26 cellular contexts compared by ENCODE assay signal in genomic region chr6:157635388-157636244, GRCh38.
DNase-seq lines count a peak whose midpoint lies in the region; ATAC-seq and TF ChIP-seq lines count a peak whose summit lies in the region.
"Had no signal": no experiment of that assay in that cellular context is flagged by ENCODE, and none has a peak within 500 bp of the region (broad histone marks: within the 10 kb centered on the region; RNA-seq: fewer than 3 reads in every experiment).

No MANE protein-coding gene starts in this region.

- H3K4me3 Mint-ChIP-seq in H9 (no peak overlapping the region), WTC11 (no peak overlapping the region), Calu3 (ENCODE audit: low read depth, unreplicated experiment) (no peak overlapping the region)
- H3K4me3 Mint-ChIP-seq: activated B cell treated with CpG ODN at 0.5 μM for 24 hours; activated CD4-positive, alpha-beta memory T cell treated with anti-CD3 and anti-CD28 coated beads, Interleukin-2, amount 10 ng/mL, durations not matched to agents 7 days and 5 days; activated naive CD8-positive, alpha-beta T cell treated with anti-CD3 and anti-CD28 coated beads for 36 hours; mesothelial cell of epicardium; naive thymus-derived CD8-positive, alpha-beta T cell had no signal

- no peaks in the 10 kb centered on the region for H3K27me3 Mint-ChIP-seq in H9 (ENCODE audit: low read depth)
- no peaks in the 10 kb centered on the region for H3K27me3 Mint-ChIP-seq in WTC11 (ENCODE audit: low read depth)
- no peaks in the 10 kb centered on the region for H3K27me3 Mint-ChIP-seq in Calu3 (ENCODE audit: unreplicated experiment)
- H3K27me3 Mint-ChIP-seq: activated B cell treated with CpG ODN at 0.5 μM for 24 hours; activated CD4-positive, alpha-beta memory T cell treated with anti-CD3 and anti-CD28 coated beads, Interleukin-2, amount 10 ng/mL, durations not matched to agents 7 days and 5 days; activated naive CD8-positive, alpha-beta T cell treated with anti-CD3 and anti-CD28 coated beads for 36 hours had no signal

- no TSS peak for BruUV-seq in Calu3 (replicated peaks; lab: Mats Ljungman, UMichigan)

- H4K5ac ChIP-seq in H9 (ENCODE audit: insufficient read length, low read depth, low read length), result no peak overlapping the region

- H3K4me1 Mint-ChIP-seq in H9 (peaks cover 2 to 10% of the 10 kb centered on the region in 2 experiments), WTC11 (peaks cover 7% of the 10 kb centered on the region), Calu3 (ENCODE audit: low read depth, unreplicated experiment) (no peaks in the 10 kb centered on the region)
- H3K4me1 Mint-ChIP-seq: activated B cell treated with CpG ODN at 0.5 μM for 24 hours had no signal

- TF ChIP-seq EP300 in sigmoid colon (IDR thresholded peaks at IDR 0.05), result no peak

- no peak overlapping the region for H2BK120ac ChIP-seq in H9 (ENCODE audit: low read depth, low read length, poor library complexity, severe bottlenecking)

- H4K20me1 ChIP-seq in H9 (ENCODE audit: control insufficient read depth, insufficient read depth, insufficient read length), result no peaks in the 10 kb centered on the region

- no peak overlapping the region for H2BK15ac ChIP-seq in H9 (ENCODE audit: low read depth, low read length)

- H3K36me3 Mint-ChIP-seq in H9 (ENCODE audit: insufficient read depth in 1 of 3, low read depth in 3 of 3), result no peaks in the 10 kb centered on the region
- no peaks in the 10 kb centered on the region for H3K36me3 Mint-ChIP-seq in WTC11
- no peaks in the 10 kb centered on the region for H3K36me3 Mint-ChIP-seq in Calu3 (ENCODE audit: insufficient read depth, unreplicated experiment)
- H3K36me3 Mint-ChIP-seq: activated naive CD8-positive, alpha-beta T cell treated with anti-CD3 and anti-CD28 coated beads for 36 hours; mesothelial cell of epicardium; naive thymus-derived CD8-positive, alpha-beta T cell had no signal

- no peak overlapping the region for H2AK5ac ChIP-seq in H9 (ENCODE audit: insufficient read length, low read length)

- H3K27ac ChIP-seq in H9 (ENCODE audit: insufficient read length, low read depth, low read length) (no peak overlapping the region), sigmoid colon (no peak overlapping the region)
- H3K27ac ChIP-seq: heart left ventricle, upper lobe of right lung had no signal

- no peak overlapping the region for H3K18ac ChIP-seq in H9 (ENCODE audit: insufficient read length, low read depth, low read length)

- H2BK20ac ChIP-seq in H9 (ENCODE audit: low read depth, low read length, poor library complexity, severe bottlenecking), result no peak overlapping the region

- no peak overlapping the region for H3K56ac ChIP-seq in H9 (ENCODE audit: insufficient read length, low read depth, low read length)

- H4K8ac ChIP-seq in H9 (replicated peaks; ENCODE audit: insufficient read length, low read depth, low read length), result no peak overlapping the region

- ATAC-seq in WTC11, result peak; percentile 71
- ATAC-seq: heart left ventricle; left lobe of liver; naive thymus-derived CD8-positive, alpha-beta T cell; upper lobe of right lung had no signal

- DNase-seq in H9 (peak; percentile 42), WTC11 (ENCODE audit: low spot score) (peak; percentile 29), islet precursor cell (peak; percentile 65), sigmoid colon (peak; percentile 41), Calu3 (no peak), NCI-H774 (lab: John Stamatoyannopoulos, UW) (no peak)
- DNase-seq in activated CD4-positive, alpha-beta T cell treated with anti-CD3 and anti-CD28 coated beads for 48 hours, result no peak
- DNase-seq: ACHN; activated B cell treated with CpG ODN at 0.5 μM for 24 hours; activated CD4-positive, alpha-beta memory T cell treated with anti-CD3 and anti-CD28 coated beads, Interleukin-2, amount 10 ng/mL, durations not matched to agents 7 days and 5 days; activated naive CD8-positive, alpha-beta T cell treated with anti-CD3 and anti-CD28 coated beads for 36 hours; COR-L47; DND-41; foreskin fibroblast; heart left ventricle; Karpas-422; MV-4-11; NCI-H1694 treated with DMSO at 0.1 percent for 48 hours; NCI-H2171 treated with DMSO at 0.1 percent for 48 hours; OCI-M1; T-helper 9 cell; upper lobe of right lung had no signal

- H3K9me3 Mint-ChIP-seq in H9 (no peaks in the 10 kb centered on the region), WTC11 (no peaks in the 10 kb centered on the region), Calu3 (ENCODE audit: low read depth, unreplicated experiment) (no peaks in the 10 kb centered on the region)
- H3K9me3 Mint-ChIP-seq: activated B cell treated with CpG ODN at 0.5 μM for 24 hours; activated CD4-positive, alpha-beta memory T cell treated with anti-CD3 and anti-CD28 coated beads, Interleukin-2, amount 10 ng/mL, durations not matched to agents 7 days and 5 days; activated naive CD8-positive, alpha-beta T cell treated with anti-CD3 and anti-CD28 coated beads for 36 hours; activated T-helper 2 cell treated with anti-CD3 and anti-CD28 coated beads, Interferon-gamma antibody, Interleukin-2, Interleukin-4, amounts not matched to agents 10 μg/mL and 5 μg/mL and 100 μg/mL, durations not matched to agents 14 hours and 24 hours and 36 hours; mesothelial cell of epicardium; naive thymus-derived CD8-positive, alpha-beta T cell had no signal

- H3K79me2 ChIP-seq in H9 (ENCODE audit: insufficient read depth, low read length), result no peaks in the 10 kb centered on the region

- no peaks in the 10 kb centered on the region for H3K27me3 ChIP-seq in H9 (ENCODE audit: insufficient read depth, low read length)
- H3K27me3 ChIP-seq in sigmoid colon, result no peaks in the 10 kb centered on the region
- H3K27me3 ChIP-seq: heart left ventricle, upper lobe of right lung had no signal

- no peaks in the 10 kb centered on the region for H3K79me1 ChIP-seq in H9 (ENCODE audit: insufficient read depth, low read depth, low read length, poor library complexity, severe bottlenecking)

- H3K9me3 ChIP-seq in H9 (ENCODE audit: control insufficient read depth, low read depth, low read length) (no peaks in the 10 kb centered on the region), sigmoid colon (no peaks in the 10 kb centered on the region)
- H3K9me3 ChIP-seq: heart left ventricle, upper lobe of right lung had no signal

- H3K27ac Mint-ChIP-seq in H9 (peak overlapping the region; percentile 61 to 81 (median 74); a peak in 2 of 7 replicates), WTC11 (peak overlapping the region; percentile 53; the same call in 1 of the 2 replicates), Calu3 (ENCODE audit: unreplicated experiment) (no peak overlapping the region)
- H3K27ac Mint-ChIP-seq: activated B cell treated with CpG ODN at 0.5 μM for 24 hours; activated CD4-positive, alpha-beta memory T cell treated with anti-CD3 and anti-CD28 coated beads, Interleukin-2, amount 10 ng/mL, durations not matched to agents 7 days and 5 days; activated naive CD8-positive, alpha-beta T cell treated with anti-CD3 and anti-CD28 coated beads for 36 hours; activated T-helper 2 cell treated with anti-CD3 and anti-CD28 coated beads, Interferon-gamma antibody, Interleukin-2, Interleukin-4, amounts not matched to agents 10 μg/mL and 5 μg/mL and 100 μg/mL, durations not matched to agents 14 hours and 24 hours and 36 hours; mesothelial cell of epicardium; naive thymus-derived CD8-positive, alpha-beta T cell had no signal

- TF ChIP-seq CTCF in H9 (conservative IDR thresholded peaks at IDR 0.05) (no peak), WTC11 (IDR thresholded peaks at IDR 0.05) (no peak), sigmoid colon (IDR thresholded peaks at IDR 0.05) (no peak), Calu3 (IDR thresholded peaks at IDR 0.05; ENCODE audit: unreplicated experiment) (no peak)

- H3K4me3 ChIP-seq in sigmoid colon, result no peak overlapping the region
- H3K4me3 ChIP-seq: heart left ventricle, upper lobe of right lung had no signal

- no peak overlapping the region for H3K9ac ChIP-seq in H9 (ENCODE audit: extremely low read depth, insufficient read length, low read length)

- H3K4me1 ChIP-seq in H9 (ENCODE audit: insufficient read depth, low read length), result no peaks in the 10 kb centered on the region
- peaks cover 0 to 18% (median 13%) of the 10 kb centered on the region in 4 donors for H3K4me1 ChIP-seq in sigmoid colon
- H3K4me1 ChIP-seq: upper lobe of right lung had no signal

- H2BK12ac ChIP-seq in H9 (ENCODE audit: insufficient read length, low read depth, low read length), result no peak overlapping the region

- no peak overlapping the region for H3K14ac ChIP-seq in H9 (ENCODE audit: insufficient read depth, low read length)

- no peak overlapping the region for H3K23ac ChIP-seq in H9 (ENCODE audit: insufficient read length, low read depth, low read length)

- WGBS in H9 (ENCODE audit: extremely low coverage, insufficient read length, low lambda C conversion rate), result no CpG with 5 or more reads among the region's 23 CpGs
- 89 to 92% methylated on average over 23 of the region's 23 CpGs for WGBS in sigmoid colon, 2 donors

- TF ChIP-seq POLR2A in sigmoid colon (IDR thresholded peaks at IDR 0.05), result no peak

- intact Hi-C loops in sigmoid colon (cut with DNase I) (loop anchor here (10.0 kb wide), 1 partner anchor 619 kb away; no protein-coding TSS in a partner anchor), Calu3 (cut with micrococcal nuclease; ENCODE audit: unreplicated experiment) (no loop called here)

- CTCF ChIA-PET in WTC11 (lab: Charles Lee), result no interaction called here
- CTCF ChIA-PET in Calu3 (lab: Charles Lee), result interaction anchor here (0.5 to 0.7 kb wide), 2 partner anchors 23 to 987 kb away, joined by 3 read pairs; no protein-coding TSS in a partner anchor

- H3T11ph ChIP-seq in H9 (ENCODE audit: low read length), result no peak overlapping the region

- no peak overlapping the region for H2BK5ac ChIP-seq in H9 (ENCODE audit: insufficient read length, low read length)

- no peak overlapping the region for H4K91ac ChIP-seq in H9 (ENCODE audit: insufficient read length, low read depth, low read length)

- H2AFZ ChIP-seq in H9 (ENCODE audit: low read length), result no peak overlapping the region

- H3K4ac ChIP-seq in H9 (ENCODE audit: low read depth, low read length), result no peak overlapping the region

- no peaks in the 10 kb centered on the region for H3K36me3 ChIP-seq in sigmoid colon
- H3K36me3 ChIP-seq: upper lobe of right lung had no signal

- no peaks in the 10 kb centered on the region for H3K23me2 ChIP-seq in H9 (ENCODE audit: insufficient read length, low read depth, low read length, poor library complexity, severe bottlenecking)

- POLR2A ChIA-PET in WTC11 (lab: Charles Lee), result no interaction called here

- no peak overlapping the region for H3K4me2 ChIP-seq in H9 (ENCODE audit: insufficient read depth, insufficient read length, low read length)

Comparison
In these comparisons a context has a peak if more than half of its experiments do, and no peak if none do; other contexts are left out.
1. DNase-seq: peak in H9 (single experiment), WTC11 (single experiment), islet precursor cell (single experiment) and sigmoid colon (single experiment); none in Calu3 (single experiment), NCI-H774 (single experiment) and activated CD4-positive, alpha-beta T cell treated with anti-CD3 and anti-CD28 coated beads for 48 hours (single experiment).